7 cellular contexts compared by ENCODE assay signal in the genomic region with DNA sequence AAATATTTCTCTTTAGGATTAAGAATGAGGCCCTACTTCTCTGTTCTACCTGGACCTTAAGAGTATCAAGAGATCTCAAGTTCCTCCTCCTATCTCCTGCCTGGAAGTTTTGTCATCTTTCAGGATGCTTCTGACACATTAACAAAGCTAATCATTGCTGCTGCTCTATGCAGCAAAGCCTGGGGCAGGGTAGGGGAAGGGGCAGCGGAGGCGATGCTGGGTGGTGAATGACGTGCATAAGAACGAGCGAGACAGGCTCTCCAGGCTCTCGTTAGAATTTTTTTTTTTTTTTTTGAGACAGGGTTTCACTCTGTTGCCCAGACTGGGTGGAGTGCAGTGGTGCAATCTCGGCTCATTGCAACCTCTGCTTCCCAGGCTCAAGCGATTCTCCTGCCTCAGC. TPM values are rescaled to one million over a fixed set of nuclear protein-coding genes. Genes with fewer than 3 reads are reported as not detected.
"Had no signal": no experiment of that assay in that cellular context is flagged by ENCODE, and none has a peak within 500 bp of the region (broad histone marks: within the 10 kb centered on the region; RNA-seq: fewer than 3 reads in every experiment).

No MANE protein-coding gene starts in this region.

- DNase-seq: IMR-90, KBM-7 had no signal

- H3K4me3 ChIP-seq: K562 had no signal

- H3K27ac ChIP-seq: HL-60 had no signal

- ATAC-seq: HepG2, K562 had no signal

RNA-seq across cellular contexts. Expression of a gene that starts 31.2 kb away (rescaled TPM):
- polyA plus RNA-seq: IgD-negative memory B cell, K562 had no signal

RNA-seq across cellular contexts. Expression of a gene that starts 37.8 kb away (rescaled TPM):
- total RNA-seq: HT1080, K562 had no signal
- polyA plus RNA-seq: IgD-negative memory B cell, K562 had no signal
